ENCODE assay signal across 20 cellular contexts in the genomic region with DNA sequence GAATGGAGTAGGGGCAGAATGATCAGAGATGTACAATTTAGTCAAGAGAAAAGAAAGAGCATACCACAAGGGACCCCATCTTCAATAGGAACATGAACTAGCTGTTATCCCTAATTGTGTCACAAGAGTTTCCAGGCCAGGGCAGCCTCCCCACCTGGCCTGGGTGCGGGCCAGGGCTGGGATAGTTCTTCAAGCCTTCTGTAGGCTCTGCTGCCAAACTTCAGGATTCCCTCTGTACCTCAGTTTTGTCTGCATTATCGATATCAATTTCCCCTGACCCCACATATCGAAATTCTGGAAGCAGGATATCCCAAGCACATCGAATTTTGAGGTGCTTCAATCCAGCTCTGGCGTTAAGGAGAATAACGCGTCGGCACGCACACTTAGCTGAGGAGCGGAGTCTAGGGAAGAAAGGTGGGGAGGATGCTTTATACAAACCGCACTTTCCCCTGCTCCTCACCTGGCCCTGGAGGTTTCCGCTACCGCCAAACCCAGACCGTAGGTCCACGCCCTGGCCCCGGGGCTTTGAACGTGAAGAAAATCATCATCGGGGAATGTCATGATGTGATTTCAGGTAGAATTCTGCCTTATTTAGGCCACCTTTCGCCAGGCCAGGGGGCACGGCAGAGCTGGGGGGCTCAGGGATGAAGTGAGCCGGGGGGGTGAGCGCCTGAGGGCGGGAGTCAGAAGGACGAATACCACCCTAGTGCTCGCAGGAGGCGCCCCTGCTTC. TPM values are rescaled to one million over a fixed set of nuclear protein-coding genes. Genes with fewer than 3 reads are reported as not detected.
"Had no signal": no experiment of that assay in that cellular context is flagged by ENCODE, and none has a peak within 500 bp of the region (broad histone marks: within the 10 kb centered on the region; RNA-seq: fewer than 3 reads in every experiment).

No MANE protein-coding gene starts in this region.

- DNase-seq: activated CD4-positive, alpha-beta T cell treated with anti-CD3 and anti-CD28 coated beads for 1 hour; activated gamma-delta T cell; gastrocnemius medialis; head of caudate nucleus; left colon; midbrain; nucleus accumbens; stimulated activated naive CD8-positive, alpha-beta T cell treated with anti-CD3 and anti-CD28 coated beads, Interleukin-15, amount 100 ng/mL, for 72 hours; T-helper 17 cell had no signal

- H3K36me3 Mint-ChIP-seq: activated naive CD4-positive, alpha-beta T cell treated with anti-CD3 and anti-CD28 coated beads, Interleukin-2, amount 50 U/mL, for 24 hours; type B pancreatic cell had no signal

- H3K9me3 Mint-ChIP-seq: activated naive CD4-positive, alpha-beta T cell treated with anti-CD3 and anti-CD28 coated beads, Interleukin-2, amount 50 U/mL, for 24 hours; stimulated activated naive CD8-positive, alpha-beta T cell treated with anti-CD3 and anti-CD28 coated beads, Interleukin-15, amount 100 ng/mL, for 72 hours; type B pancreatic cell had no signal

- ATAC-seq: gastrocnemius medialis had no signal

- H3K4me3 ChIP-seq: lung had no signal

- H3K36me3 ChIP-seq: breast epithelium had no signal

- H3K9me3 ChIP-seq: ascending aorta, breast epithelium, gastrocnemius medialis, right atrium auricular region had no signal

- H3K27ac ChIP-seq: ascending aorta, breast epithelium, coronary artery, gastrocnemius medialis, right atrium auricular region, skin epidermis, VCaP had no signal

- H3K4me3 Mint-ChIP-seq: activated naive CD4-positive, alpha-beta T cell treated with anti-CD3 and anti-CD28 coated beads, Interleukin-2, amount 50 U/mL, for 24 hours; stimulated activated naive CD8-positive, alpha-beta T cell treated with anti-CD3 and anti-CD28 coated beads, Interleukin-15, amount 100 ng/mL, for 72 hours; T-helper 17 cell had no signal

- H3K4me1 Mint-ChIP-seq: activated naive CD4-positive, alpha-beta T cell treated with anti-CD3 and anti-CD28 coated beads, Interleukin-2, amount 50 U/mL, for 24 hours; T-helper 17 cell had no signal

- H3K27ac Mint-ChIP-seq: activated naive CD4-positive, alpha-beta T cell treated with anti-CD3 and anti-CD28 coated beads, Interleukin-2, amount 50 U/mL, for 24 hours; nephron progenitor cell; T-helper 17 cell; type B pancreatic cell had no signal

RNA-seq across cellular contexts. Expression of gene HLX, which starts 7.4 kb away (rescaled TPM):
- total RNA-seq: activated CD8-positive, alpha-beta memory T cell treated with anti-CD3 and anti-CD28 coated beads for 36 hours had no signal
